In genomic region chr9:132141364-132141947, GRCh38 we compare ENCODE assay signal across 8 cellular contexts. TPM values are rescaled to one million over a fixed set of nuclear protein-coding genes. Genes with fewer than 3 reads are reported as not detected.
A peak's percentile ranks its signal among the peaks of the same experiment; 100 is the strongest.
DNase-seq lines count a peak whose midpoint lies in the region; FAIRE-seq and TF ChIP-seq lines count a peak whose summit lies in the region.

No MANE protein-coding gene starts in this region.

- peak overlapping the region; percentile 57 for H3K4me3 ChIP-seq in endocrine pancreas (ENCODE audit: control insufficient read depth, insufficient read depth, low read length)

- H3K9me3 Mint-ChIP-seq in nephron: no peaks in the 10 kb centered on the region

- peaks cover 95% of the 10 kb centered on the region for H3K27me3 Mint-ChIP-seq in nephron (ENCODE audit: low read depth)

- in situ Hi-C loops in G401 (cut with HindIII; ENCODE audit: low sequenced_read_pairs): no loop called here

- DNase-seq in G401 (ENCODE audit: low spot score): peak; percentile 58
- DNase-seq in NCI-H526 treated with DMSO at 0.1 percent for 48 hours (lab: John Stamatoyannopoulos, UW): peak; percentile 2
- DNase-seq in GF-D8 (lab: John Stamatoyannopoulos, UW): no peak
- DNase-seq in NCI-H2196 treated with DMSO at 0.1 percent for 48 hours (lab: John Stamatoyannopoulos, UW; ENCODE audit: unreplicated experiment): no peak
- no peak for DNase-seq in NCI-H446 treated with DMSO at 0.1 percent for 48 hours (lab: John Stamatoyannopoulos, UW)
- DNase-seq in GM12891 (ENCODE audit: insufficient read length, low spot score): no peak

- H3K27ac Mint-ChIP-seq in nephron: no peak overlapping the region

- H3K9me3 ChIP-seq in endocrine pancreas (ENCODE audit: control insufficient read depth, low read length): no peaks in the 10 kb centered on the region

- H3K36me3 Mint-ChIP-seq in nephron (ENCODE audit: low read depth): no peaks in the 10 kb centered on the region

- H3K36me3 ChIP-seq in endocrine pancreas (ENCODE audit: control insufficient read depth, insufficient read depth, low read length): no peaks in the 10 kb centered on the region

- no peak for TF ChIP-seq CTCF in nephron (IDR thresholded peaks at IDR 0.05; ENCODE audit: unreplicated experiment in 3 of 3)

- H3K4me1 Mint-ChIP-seq in nephron: peaks cover 4% of the 10 kb centered on the region

- FAIRE-seq in GM12891 (lab: Jason Lieb, UNC): no peak

- no peaks in the 10 kb centered on the region for H3K4me1 ChIP-seq in endocrine pancreas (ENCODE audit: control insufficient read depth, insufficient read depth, low read length)

- H3K27me3 ChIP-seq in endocrine pancreas (ENCODE audit: control insufficient read depth, insufficient read depth, low read length): peaks cover 2% of the 10 kb centered on the region

- peak overlapping the region; percentile 63 for H3K9ac ChIP-seq in endocrine pancreas (ENCODE audit: control insufficient read depth, insufficient read depth, low read length)

- no peak for TF ChIP-seq POLR2A in GM12891 (IDR thresholded peaks at IDR 0.05; ENCODE audit: low read depth, low read length)

- H3K4me3 Mint-ChIP-seq in nephron: peak overlapping the region; percentile 48 to 71 (median 70)

TF ChIP-seq in GM12891, 5 proteins besides CTCF, POLR2A, EP300 and RAD21:
- TF ChIP-seq PAX5 (IDR thresholded peaks at IDR 0.05; ENCODE audit: insufficient read depth, low read length, severe bottlenecking): no peak
- no peak for TF ChIP-seq TAF1 (IDR thresholded peaks at IDR 0.05; ENCODE audit: low read depth, low read length)
- no peak for TF ChIP-seq SPI1 (IDR thresholded peaks at IDR 0.05; ENCODE audit: low read depth, low read length)
- no peak for TF ChIP-seq POLR2AphosphoS5 (IDR thresholded peaks at IDR 0.05; ENCODE audit: low read depth, low read length)
- no peak for TF ChIP-seq POU2F2 (IDR thresholded peaks at IDR 0.05; ENCODE audit: low read depth, low read length)

RNA-seq across cellular contexts. Expression of gene NTNG2, which starts 20.4 kb away (rescaled TPM):
- 0.14 and 0.37 TPM in 2 replicates for total RNA-seq in G401 (2014; rRNA removed; shearing (Covaris generic))
- 0.21 TPM for polyA plus RNA-seq in GM12891 (2012; ENCODE audit: low read depth, missing spikeins)

Comparison
In these comparisons a context has a peak if more than half of its experiments do, and no peak if none do; other contexts are left out.
1. DNase-seq: peak in G401 (single experiment) and NCI-H526 treated with DMSO at 0.1 percent for 48 hours (single experiment); none in GF-D8 (single experiment), NCI-H2196 treated with DMSO at 0.1 percent for 48 hours (single experiment), NCI-H446 treated with DMSO at 0.1 percent for 48 hours (single experiment) and GM12891 (single experiment).